In genomic region chr12:64679487-64679983, GRCh38 we compare ENCODE assay signal across 9 cellular contexts.
DNase-seq lines count a peak whose midpoint lies in the region; ATAC-seq, FAIRE-seq and TF ChIP-seq lines count a peak whose summit lies in the region.
"Had no signal": no experiment of that assay in that cellular context is flagged by ENCODE, and none has a peak within 500 bp of the region (broad histone marks: within the 10 kb centered on the region; RNA-seq: fewer than 3 reads in every experiment).

No MANE protein-coding gene starts in this region.

- TF ChIP-seq POLR2A in GM12891 (IDR thresholded peaks at IDR 0.05; ENCODE audit: low read depth, low read length) (no peak), K562 (conservative IDR thresholded peaks at IDR 0.05) (no peak)

- peaks cover 24 to 32% of the 10 kb centered on the region in 2 experiments for H3K4me1 ChIP-seq in K562 (replicated peaks in 1 of 2; ENCODE audit: control insufficient read depth in 2 of 2, insufficient read depth in 2 of 2, low read length in 2 of 2)
- H3K4me1 ChIP-seq: parathyroid adenoma had no signal

- intact Hi-C loops in K562 (cut with micrococcal nuclease): no loop called here

- peak overlapping the region; percentile 36; the same call in 1 of the 2 replicates for H2AFZ ChIP-seq in K562 (ENCODE audit: low read depth, low read length)
- H2AFZ ChIP-seq: parathyroid adenoma had no signal

- peak overlapping the region; percentile 59 for H3K4me2 ChIP-seq in K562 (ENCODE audit: insufficient read depth, low read length)

- DNase-seq in GM12891 (ENCODE audit: insufficient read length, low spot score) (no peak), T follicular helper cell (ENCODE audit: low read depth) (peak; percentile 59), K562 (ENCODE audit: extremely low read depth in 1 of 4, low spot score in 3 of 4) (peak; percentile 65 to 82 (median 70)), kidney epithelial cell (ENCODE audit: low read depth) (peak; percentile 68), RKO (ENCODE audit: low spot score) (no peak), NCI-H1436 treated with DMSO at 0.1 percent for 48 hours (lab: John Stamatoyannopoulos, UW) (no peak)
- peak; percentile 43 for DNase-seq in stimulated activated naive CD4-positive, alpha-beta T cell treated with Interleukin-2 at 50 U/mL for 16 hours (lab: John Stamatoyannopoulos, UW)

- WGBS in K562 (ENCODE audit: insufficient coverage, low coverage, missing lambda C conversion rate): 36% methylated on average over 8 of the region's 8 CpGs

- TF ChIP-seq CTCF in K562 (IDR thresholded peaks at IDR 0.05 in 2 of 3, conservative IDR thresholded peaks at IDR 0.05 in 1 of 3; ENCODE audit: insufficient read depth in 2 of 3, low read depth in 1 of 3, low read length in 3 of 3): no peak
- TF ChIP-seq CTCF in kidney epithelial cell (IDR thresholded peaks at IDR 0.05; ENCODE audit: insufficient read depth, low read length, poor library complexity, severe bottlenecking): no peak

- no peaks in the 10 kb centered on the region for H3K27me3 ChIP-seq in K562 (ENCODE audit: control insufficient read depth in 2 of 2, insufficient read depth in 2 of 2, low read length in 2 of 2)
- no peaks in the 10 kb centered on the region for H3K27me3 ChIP-seq in kidney epithelial cell (ENCODE audit: control insufficient read depth, insufficient read depth, low read length)

- no TSS peak for BruUV-seq in K562 (replicated peaks; lab: Mats Ljungman, UMichigan)

- ATAC-seq in HG03469 (IDR thresholded peaks at IDR 0.05; ENCODE audit: unreplicated experiment) (peak; percentile 44), K562 (peak; percentile 93)

- H3K9ac ChIP-seq in K562 (ENCODE audit: insufficient read depth in 1 of 2, low read depth in 2 of 2, low read length in 2 of 2): peak overlapping the region; percentile 44 to 49; a peak in 3 of 4 replicates
- H3K9ac ChIP-seq: parathyroid adenoma had no signal

- in situ Hi-C loops in K562 (cut with MboI): no loop called here

- H4K20me1 ChIP-seq in K562 (replicated peaks; ENCODE audit: control insufficient read depth, insufficient read depth, low read length): no peaks in the 10 kb centered on the region

- H3K79me2 ChIP-seq in K562 (ENCODE audit: control insufficient read depth, insufficient read depth, low read length): peaks cover 76% of the 10 kb centered on the region
- H3K79me2 ChIP-seq: parathyroid adenoma had no signal

- H3K9me3 ChIP-seq in K562 (replicated peaks; ENCODE audit: control insufficient read depth, insufficient read depth, low read depth, low read length): no peaks in the 10 kb centered on the region

- H3K36me3 ChIP-seq in K562 (ENCODE audit: control insufficient read depth, insufficient read depth, low read length): peaks cover under 1% of the 10 kb centered on the region; the same call in 2 of the 3 replicates
- no peaks in the 10 kb centered on the region for H3K36me3 ChIP-seq in kidney epithelial cell (ENCODE audit: control insufficient read depth, insufficient read depth, low read length)

- POLR2A ChIA-PET in K562 (lab: Yijun Ruan, JAX): interaction anchor here (0.5 to 1.9 kb wide), 9 partner anchors 10 to 1604 kb away, joined by 3 to 5 read pairs (median 3); no protein-coding TSS in a partner anchor

- H3K9me1 ChIP-seq in K562 (ENCODE audit: control insufficient read depth, insufficient read depth, low read length): no peaks in the 10 kb centered on the region

- no peak for TF ChIP-seq EP300 in K562 (IDR thresholded peaks at IDR 0.05; ENCODE audit: low read length)

- FAIRE-seq in GM12891 (lab: Jason Lieb, UNC): no peak
- FAIRE-seq in K562 (lab: Jason Lieb, UNC): peak; percentile 81

- peak overlapping the region; percentile 51 for H3K27ac ChIP-seq in K562 (ENCODE audit: extremely low read depth, low read depth, low read length)
- H3K27ac ChIP-seq: parathyroid adenoma had no signal

- TF ChIP-seq RAD21 in K562 (CRISPR knock-in tag; conservative IDR thresholded peaks at IDR 0.05 in 1 of 2, IDR thresholded peaks at IDR 0.05 in 1 of 2): no peak

- CTCF ChIA-PET in K562 (lab: Yijun Ruan, JAX; ENCODE audit: low intra/inter-chr PET ratio): no interaction called here

- H3K4me3 ChIP-seq in K562 (no peak overlapping the region), kidney epithelial cell (ENCODE audit: low read depth, low read length) (no peak overlapping the region)

TF ChIP-seq in GM12891, 5 proteins besides CTCF, POLR2A, EP300 and RAD21:
- no peak for TF ChIP-seq POU2F2 (IDR thresholded peaks at IDR 0.05; ENCODE audit: low read depth, low read length)
- TF ChIP-seq POLR2AphosphoS5 (IDR thresholded peaks at IDR 0.05; ENCODE audit: low read depth, low read length): no peak
- TF ChIP-seq TAF1 (IDR thresholded peaks at IDR 0.05; ENCODE audit: low read depth, low read length): no peak
- 0 out of 2 replicates have a peak, but pooled peaks have one; percentile 3 for TF ChIP-seq SPI1 (IDR thresholded peaks at IDR 0.05; ENCODE audit: low read depth, low read length)
- TF ChIP-seq PAX5 (IDR thresholded peaks at IDR 0.05; ENCODE audit: insufficient read depth, low read length, severe bottlenecking): no peak

TF ChIP-seq in K562, 482 proteins besides CTCF, POLR2A, EP300 and RAD21 (continues in another document):
- peak in 1 of 2 experiments; percentile 31; a peak in 1 of 4 replicates for TF ChIP-seq RCOR1 (IDR thresholded peaks at IDR 0.05; ENCODE audit: borderline replicate concordance in 1 of 2, low read depth in 2 of 2, low read length in 2 of 2)
- peak; percentile 21; the same call in 1 of the 2 replicates for TF ChIP-seq CXXC5 (CRISPR knock-in tag; IDR thresholded peaks at IDR 0.05)
- TF ChIP-seq CREM (IDR thresholded peaks at IDR 0.05; ENCODE audit: low read depth): peak; percentile 67
- TF ChIP-seq ZNF174 (CRISPR knock-in tag; IDR thresholded peaks at IDR 0.05): no peak
- 0 out of 2 replicates have a peak, but pooled peaks have one; percentile 43 for TF ChIP-seq ZNF592 (IDR thresholded peaks at IDR 0.05)
- TF ChIP-seq KDM5B (IDR thresholded peaks at IDR 0.05; ENCODE audit: insufficient replicate concordance, low read depth, low read length): no peak
- peak; percentile 80 for TF ChIP-seq SNIP1 (IDR thresholded peaks at IDR 0.05; ENCODE audit: low read depth)
- no peak for TF ChIP-seq NCOA6 (IDR thresholded peaks at IDR 0.05)
- TF ChIP-seq ATF3 (IDR thresholded peaks at IDR 0.05): peak; percentile 93
- no peak for TF ChIP-seq ATF3 (CRISPR knock-in tag; conservative IDR thresholded peaks at IDR 0.05)
- no peak for TF ChIP-seq ATF1 (CRISPR knock-in tag; IDR thresholded peaks at IDR 0.05)
- TF ChIP-seq ATF1 (tag; IDR thresholded peaks at IDR 0.05): peak; percentile 56
- TF ChIP-seq ZNF589 (CRISPR knock-in tag; IDR thresholded peaks at IDR 0.05; ENCODE audit: low read depth): 0 out of 2 replicates have a peak, but pooled peaks have one; percentile 48

Comparison
In these comparisons a context has a peak if more than half of its experiments do, and no peak if none do; other contexts are left out.
1. DNase-seq: peak in T follicular helper cell (single experiment), K562 (4 of 4), kidney epithelial cell (single experiment) and stimulated activated naive CD4-positive, alpha-beta T cell treated with Interleukin-2 at 50 U/mL for 16 hours (single experiment); none in GM12891 (single experiment), RKO (single experiment) and NCI-H1436 treated with DMSO at 0.1 percent for 48 hours (single experiment).